ENCODE assay signal across 24 cellular contexts in the genomic region with DNA sequence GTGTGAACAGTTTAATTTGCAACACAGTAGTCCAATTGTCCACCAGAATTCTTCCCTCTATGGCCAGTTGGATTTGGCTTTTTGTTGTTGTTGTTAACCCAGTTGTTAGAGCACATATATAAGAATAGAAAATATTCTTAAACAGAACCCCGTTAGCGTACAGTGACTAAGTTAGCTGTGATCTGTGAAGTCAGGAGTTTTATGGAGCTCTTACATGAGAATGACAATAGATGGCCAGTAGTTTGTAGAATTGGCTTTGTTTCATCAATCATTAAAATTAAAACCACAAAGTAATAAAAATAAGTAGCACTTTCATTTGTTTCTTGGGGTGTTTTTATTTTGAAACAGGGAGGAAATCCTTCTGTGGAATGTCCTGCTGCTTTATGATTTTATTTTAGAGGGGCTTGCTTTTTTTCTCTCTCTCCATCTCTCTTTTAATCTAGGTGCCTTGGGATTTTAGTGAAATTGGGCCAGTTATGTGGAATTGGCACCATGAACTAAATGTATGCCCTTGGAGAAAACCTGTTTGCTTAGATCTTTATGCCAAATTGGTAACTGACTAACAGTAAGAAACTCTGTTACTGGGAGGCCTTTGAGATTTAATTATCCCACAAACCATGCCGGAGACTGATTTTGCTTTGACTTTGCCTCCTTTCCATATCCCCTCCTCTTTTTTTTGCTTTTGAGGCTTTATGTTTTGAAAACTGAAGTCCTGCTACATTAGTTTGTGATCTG. TPM values are rescaled to one million over a fixed set of nuclear protein-coding genes. Genes with fewer than 3 reads are reported as not detected.
"Had no signal": no experiment of that assay in that cellular context is flagged by ENCODE, and none has a peak within 500 bp of the region (broad histone marks: within the 10 kb centered on the region; RNA-seq: fewer than 3 reads in every experiment).

No MANE protein-coding gene starts in this region.

- H3K4me3 ChIP-seq: cardiac muscle cell, stomach, transverse colon had no signal

- FAIRE-seq: small intestine, urothelium cell line had no signal

- H3K27me3 ChIP-seq: cardiac muscle cell, stomach, transverse colon had no signal

- DNase-seq: activated B cell treated with CpG ODN at 0.5 μM for 24 hours; activated CD4-positive, alpha-beta T cell treated with anti-CD3 and anti-CD28 coated beads for 36 hours; activated CD4-positive, alpha-beta T cell treated with anti-CD3 and anti-CD28 coated beads, Interleukin-2, amount 50 U/mL, for 4 hours; activated effector memory CD4-positive, alpha-beta T cell treated with Interleukin-2 at 50 U/mL for 16 hours; activated naive CD4-positive, alpha-beta T cell treated with anti-CD3 and anti-CD28 coated beads for 36 hours; activated naive CD8-positive, alpha-beta T cell treated with anti-CD3 and anti-CD28 coated beads, Interleukin-2, amount 10 ng/mL, durations not matched to agents 7 days and 5 days; activated T-cell treated with anti-CD3 and anti-CD28 coated beads, Interleukin-2, amount 50 U/mL, for 72 hours; amygdala; erythroblast; foreskin melanocyte; immature natural killer cell; left ventricle myocardium superior; nephron progenitor cell; small intestine; stomach; T-helper 9 cell; transverse colon had no signal

- ATAC-seq: activated CD4-positive, alpha-beta T cell treated with anti-CD3 and anti-CD28 coated beads for 36 hours; activated T-cell treated with anti-CD3 and anti-CD28 coated beads, Interleukin-2, amount 50 U/mL, for 72 hours; sciatic nerve; stimulated activated memory B cell treated with anti-CD40 and anti-IgM and Interleukin-4, amounts not matched to agents 10 μg/mL and 1 μg/mL and 100 μg/mL, for 72 hours had no signal

- H3K9me3 ChIP-seq: stomach, transverse colon had no signal

- H3K36me3 ChIP-seq: cardiac muscle cell had no signal

- H3K27ac ChIP-seq: cardiac muscle cell, transverse colon had no signal

RNA-seq across cellular contexts. Expression of gene HRK, which starts 52.4 kb away (rescaled TPM):
- total RNA-seq: activated CD4-positive, alpha-beta T cell treated with anti-CD3 and anti-CD28 coated beads for 36 hours; activated CD8-positive, alpha-beta memory T cell treated with anti-CD3 and anti-CD28 coated beads for 36 hours; activated naive CD4-positive, alpha-beta T cell treated with anti-CD3 and anti-CD28 coated beads for 36 hours; activated naive CD8-positive, alpha-beta T cell treated with anti-CD3 and anti-CD28 coated beads, Interleukin-2, amount 10 ng/mL, durations not matched to agents 7 days and 5 days; cardiac muscle cell; myocyte; T-helper 1 cell treated with Interleukin-12 subunit alpha and Interleukin-12 subunit beta and Interleukin-4 antibody, amounts not matched to agents 30 ng/mL and 1 ng/mL, for 36 hours had no signal
- polyA plus RNA-seq: immature natural killer cell had no signal
